1 cellular context compared by ENCODE assay signal in genomic region chr2:70958759-70959158, GRCh38.
TF ChIP-seq lines count a peak whose summit lies in the region.

No MANE protein-coding gene starts in this region.

TF ChIP-seq in GM23338, 12 proteins besides CTCF, POLR2A, EP300 and RAD21 (continued from another document):
- TF ChIP-seq REST (IDR thresholded peaks at IDR 0.05; ENCODE audit: unreplicated experiment), result no peak
- no peak for TF ChIP-seq EZH2 (IDR thresholded peaks at IDR 0.05; ENCODE audit: low read depth, unreplicated experiment)
- TF ChIP-seq POLR2AphosphoS5 (IDR thresholded peaks at IDR 0.05; ENCODE audit: low read depth), result no peak
